ENCODE assay signal across 1 cellular context in the genomic region with DNA sequence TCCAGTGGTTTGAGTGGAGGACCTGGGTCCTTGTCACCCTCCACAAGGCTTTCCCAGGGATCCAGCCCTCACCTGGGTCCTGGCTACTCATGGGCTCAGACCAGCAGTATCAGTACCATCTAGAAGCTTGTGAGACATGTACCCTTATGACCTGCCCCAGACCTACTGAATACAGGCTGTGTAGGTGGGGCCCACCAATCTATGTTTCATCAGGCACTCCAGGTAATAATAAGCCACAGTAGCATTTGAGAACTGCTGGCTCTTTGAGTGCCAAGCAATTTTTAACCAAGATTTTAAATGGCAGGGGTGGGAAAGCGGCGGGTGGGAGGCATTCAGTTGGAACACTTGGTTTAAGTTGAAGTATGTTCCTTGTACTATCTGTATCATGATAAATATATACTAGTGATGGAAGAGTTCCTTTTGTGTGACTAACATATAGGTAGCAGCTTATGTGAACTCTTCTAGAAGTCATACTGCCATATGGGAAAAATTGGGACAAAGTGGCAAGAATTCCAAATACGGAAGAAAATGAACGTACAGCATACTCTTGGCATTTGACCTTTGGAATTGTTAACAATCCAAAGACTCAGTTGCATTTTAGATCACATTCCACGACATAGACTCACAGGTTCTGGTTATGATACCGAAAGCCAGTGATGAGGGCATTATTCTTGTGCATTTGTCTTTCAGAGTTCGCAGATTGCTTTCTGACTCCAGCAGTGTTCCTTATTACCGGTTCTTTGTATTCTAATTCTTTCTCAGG.
TF ChIP-seq lines count a peak whose summit lies in the region.

No MANE protein-coding gene starts in this region.

TF ChIP-seq in GM23338, 12 proteins besides CTCF, POLR2A, EP300 and RAD21 (continued from another document):
- TF ChIP-seq, protein P1, sequence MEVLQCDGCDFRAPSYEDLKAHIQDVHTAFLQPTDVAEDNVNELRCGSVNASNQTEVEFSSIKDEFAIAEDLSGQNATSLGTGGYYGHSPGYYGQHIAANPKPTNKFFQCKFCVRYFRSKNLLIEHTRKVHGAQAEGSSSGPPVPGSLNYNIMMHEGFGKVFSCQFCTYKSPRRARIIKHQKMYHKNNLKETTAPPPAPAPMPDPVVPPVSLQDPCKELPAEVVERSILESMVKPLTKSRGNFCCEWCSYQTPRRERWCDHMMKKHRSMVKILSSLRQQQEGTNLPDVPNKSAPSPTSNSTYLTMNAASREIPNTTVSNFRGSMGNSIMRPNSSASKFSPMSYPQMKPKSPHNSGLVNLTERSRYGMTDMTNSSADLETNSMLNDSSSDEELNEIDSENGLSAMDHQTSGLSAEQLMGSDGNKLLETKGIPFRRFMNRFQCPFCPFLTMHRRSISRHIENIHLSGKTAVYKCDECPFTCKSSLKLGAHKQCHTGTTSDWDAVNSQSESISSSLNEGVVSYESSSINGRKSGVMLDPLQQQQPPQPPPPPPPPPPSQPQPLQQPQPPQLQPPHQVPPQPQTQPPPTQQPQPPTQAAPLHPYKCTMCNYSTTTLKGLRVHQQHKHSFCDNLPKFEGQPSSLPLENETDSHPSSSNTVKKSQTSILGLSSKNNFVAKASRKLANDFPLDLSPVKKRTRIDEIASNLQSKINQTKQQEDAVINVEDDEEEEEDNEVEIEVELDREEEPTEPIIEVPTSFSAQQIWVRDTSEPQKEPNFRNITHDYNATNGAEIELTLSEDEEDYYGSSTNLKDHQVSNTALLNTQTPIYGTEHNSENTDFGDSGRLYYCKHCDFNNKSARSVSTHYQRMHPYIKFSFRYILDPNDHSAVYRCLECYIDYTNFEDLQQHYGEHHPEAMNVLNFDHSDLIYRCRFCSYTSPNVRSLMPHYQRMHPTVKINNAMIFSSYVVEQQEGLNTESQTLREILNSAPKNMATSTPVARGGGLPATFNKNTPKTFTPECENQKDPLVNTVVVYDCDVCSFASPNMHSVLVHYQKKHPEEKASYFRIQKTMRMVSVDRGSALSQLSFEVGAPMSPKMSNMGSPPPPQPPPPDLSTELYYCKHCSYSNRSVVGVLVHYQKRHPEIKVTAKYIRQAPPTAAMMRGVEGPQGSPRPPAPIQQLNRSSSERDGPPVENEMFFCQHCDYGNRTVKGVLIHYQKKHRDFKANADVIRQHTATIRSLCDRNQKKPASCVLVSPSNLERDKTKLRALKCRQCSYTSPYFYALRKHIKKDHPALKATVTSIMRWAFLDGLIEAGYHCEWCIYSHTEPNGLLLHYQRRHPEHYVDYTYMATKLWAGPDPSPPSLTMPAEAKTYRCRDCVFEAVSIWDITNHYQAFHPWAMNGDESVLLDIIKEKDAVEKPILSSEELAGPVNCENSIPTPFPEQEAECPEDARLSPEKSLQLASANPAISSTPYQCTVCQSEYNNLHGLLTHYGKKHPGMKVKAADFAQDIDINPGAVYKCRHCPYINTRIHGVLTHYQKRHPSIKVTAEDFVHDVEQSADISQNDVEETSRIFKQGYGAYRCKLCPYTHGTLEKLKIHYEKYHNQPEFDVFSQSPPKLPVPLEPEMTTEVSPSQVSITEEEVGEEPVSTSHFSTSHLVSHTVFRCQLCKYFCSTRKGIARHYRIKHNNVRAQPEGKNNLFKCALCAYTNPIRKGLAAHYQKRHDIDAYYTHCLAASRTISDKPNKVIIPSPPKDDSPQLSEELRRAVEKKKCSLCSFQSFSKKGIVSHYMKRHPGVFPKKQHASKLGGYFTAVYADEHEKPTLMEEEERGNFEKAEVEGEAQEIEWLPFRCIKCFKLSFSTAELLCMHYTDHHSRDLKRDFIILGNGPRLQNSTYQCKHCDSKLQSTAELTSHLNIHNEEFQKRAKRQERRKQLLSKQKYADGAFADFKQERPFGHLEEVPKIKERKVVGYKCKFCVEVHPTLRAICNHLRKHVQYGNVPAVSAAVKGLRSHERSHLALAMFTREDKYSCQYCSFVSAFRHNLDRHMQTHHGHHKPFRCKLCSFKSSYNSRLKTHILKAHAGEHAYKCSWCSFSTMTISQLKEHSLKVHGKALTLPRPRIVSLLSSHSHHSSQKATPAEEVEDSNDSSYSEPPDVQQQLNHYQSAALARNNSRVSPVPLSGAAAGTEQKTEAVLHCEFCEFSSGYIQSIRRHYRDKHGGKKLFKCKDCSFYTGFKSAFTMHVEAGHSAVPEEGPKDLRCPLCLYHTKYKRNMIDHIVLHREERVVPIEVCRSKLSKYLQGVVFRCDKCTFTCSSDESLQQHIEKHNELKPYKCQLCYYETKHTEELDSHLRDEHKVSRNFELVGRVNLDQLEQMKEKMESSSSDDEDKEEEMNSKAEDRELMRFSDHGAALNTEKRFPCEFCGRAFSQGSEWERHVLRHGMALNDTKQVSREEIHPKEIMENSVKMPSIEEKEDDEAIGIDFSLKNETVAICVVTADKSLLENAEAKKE (CRISPR knock-in tag; IDR thresholded peaks at IDR 0.05) = no peak
- TF ChIP-seq EZH2phosphoT487 (IDR thresholded peaks at IDR 0.05; ENCODE audit: unreplicated experiment) = no peak
- TF ChIP-seq, protein P2, sequence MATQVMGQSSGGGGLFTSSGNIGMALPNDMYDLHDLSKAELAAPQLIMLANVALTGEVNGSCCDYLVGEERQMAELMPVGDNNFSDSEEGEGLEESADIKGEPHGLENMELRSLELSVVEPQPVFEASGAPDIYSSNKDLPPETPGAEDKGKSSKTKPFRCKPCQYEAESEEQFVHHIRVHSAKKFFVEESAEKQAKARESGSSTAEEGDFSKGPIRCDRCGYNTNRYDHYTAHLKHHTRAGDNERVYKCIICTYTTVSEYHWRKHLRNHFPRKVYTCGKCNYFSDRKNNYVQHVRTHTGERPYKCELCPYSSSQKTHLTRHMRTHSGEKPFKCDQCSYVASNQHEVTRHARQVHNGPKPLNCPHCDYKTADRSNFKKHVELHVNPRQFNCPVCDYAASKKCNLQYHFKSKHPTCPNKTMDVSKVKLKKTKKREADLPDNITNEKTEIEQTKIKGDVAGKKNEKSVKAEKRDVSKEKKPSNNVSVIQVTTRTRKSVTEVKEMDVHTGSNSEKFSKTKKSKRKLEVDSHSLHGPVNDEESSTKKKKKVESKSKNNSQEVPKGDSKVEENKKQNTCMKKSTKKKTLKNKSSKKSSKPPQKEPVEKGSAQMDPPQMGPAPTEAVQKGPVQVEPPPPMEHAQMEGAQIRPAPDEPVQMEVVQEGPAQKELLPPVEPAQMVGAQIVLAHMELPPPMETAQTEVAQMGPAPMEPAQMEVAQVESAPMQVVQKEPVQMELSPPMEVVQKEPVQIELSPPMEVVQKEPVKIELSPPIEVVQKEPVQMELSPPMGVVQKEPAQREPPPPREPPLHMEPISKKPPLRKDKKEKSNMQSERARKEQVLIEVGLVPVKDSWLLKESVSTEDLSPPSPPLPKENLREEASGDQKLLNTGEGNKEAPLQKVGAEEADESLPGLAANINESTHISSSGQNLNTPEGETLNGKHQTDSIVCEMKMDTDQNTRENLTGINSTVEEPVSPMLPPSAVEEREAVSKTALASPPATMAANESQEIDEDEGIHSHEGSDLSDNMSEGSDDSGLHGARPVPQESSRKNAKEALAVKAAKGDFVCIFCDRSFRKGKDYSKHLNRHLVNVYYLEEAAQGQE (IDR thresholded peaks at IDR 0.05; ENCODE audit: unreplicated experiment) = no peak
TF ChIP-seq in GM23338: peak in this region for 0.
